13 cellular contexts compared by ENCODE assay signal in the genomic region with DNA sequence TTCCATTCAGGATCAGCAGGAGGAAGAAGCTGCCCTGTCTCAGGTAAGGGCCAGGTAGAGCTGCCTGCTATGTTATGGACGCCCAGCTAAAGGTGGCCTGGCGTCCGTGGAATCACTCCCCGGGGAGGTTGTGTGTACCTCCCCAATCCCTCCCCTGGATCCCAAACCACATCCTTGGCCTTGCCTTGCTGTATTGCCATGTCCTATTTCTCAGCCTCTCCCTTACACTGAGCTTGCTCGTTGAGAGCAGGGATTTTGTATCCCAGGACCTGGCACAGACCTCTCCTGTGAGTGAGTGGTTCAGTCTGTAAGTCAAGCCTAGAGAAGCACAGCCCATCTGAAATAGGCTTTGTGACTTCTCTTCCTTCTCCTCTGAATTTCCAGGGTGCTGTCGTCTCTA. TPM values are rescaled to one million over a fixed set of nuclear protein-coding genes. Genes with fewer than 3 reads are reported as not detected.
A peak's percentile ranks its signal among the peaks of the same experiment; 100 is the strongest.
DNase-seq lines count a peak whose midpoint lies in the region; ATAC-seq and TF ChIP-seq lines count a peak whose summit lies in the region.
"Had no signal": no experiment of that assay in that cellular context is flagged by ENCODE, and none has a peak within 500 bp of the region (broad histone marks: within the 10 kb centered on the region; RNA-seq: fewer than 3 reads in every experiment).

No MANE protein-coding gene starts in this region.

- ATAC-seq in GM21717 (IDR thresholded peaks at IDR 0.05; ENCODE audit: unreplicated experiment) (no peak), HG03280 (IDR thresholded peaks at IDR 0.05; ENCODE audit: unreplicated experiment) (no peak)
- ATAC-seq: activated CD4-positive, CD25-positive, alpha-beta regulatory T cell treated with anti-CD3 and anti-CD28 coated beads, Interleukin-2, amount 50 U/mL, for 24 hours had no signal

- in situ Hi-C loops in GM23248 (cut with MboI) (no loop called here), brain microvascular endothelial cell (cut with HindIII; ENCODE audit: low pct_ligation_motif_present, low sequenced_read_pairs) (no loop called here)

- peak overlapping the region; percentile 95 for H3K27ac ChIP-seq in GM23248
- peak overlapping the region; percentile 96 for H3K27ac ChIP-seq in brain microvascular endothelial cell
- peak overlapping the region; percentile 77 for H3K27ac ChIP-seq in hepatocyte
- H3K27ac ChIP-seq in skeletal muscle tissue (ENCODE audit: low read depth, low read length) = peak overlapping the region; percentile 81
- H3K27ac ChIP-seq: neutrophil had no signal

- TF ChIP-seq CTCF in brain microvascular endothelial cell (IDR thresholded peaks at IDR 0.05; ENCODE audit: low read depth, low read length, missing control alignments) (no peak), hepatocyte (IDR thresholded peaks at IDR 0.05; ENCODE audit: poor library complexity) (no peak)

- H3K27me3 ChIP-seq in GM23248 (replicated peaks; ENCODE audit: insufficient read depth) = no peaks in the 10 kb centered on the region
- no peaks in the 10 kb centered on the region for H3K27me3 ChIP-seq in brain microvascular endothelial cell (replicated peaks)
- no peaks in the 10 kb centered on the region for H3K27me3 ChIP-seq in hepatocyte
- no peaks in the 10 kb centered on the region for H3K27me3 ChIP-seq in skeletal muscle tissue (ENCODE audit: control insufficient read depth in 3 of 3, insufficient read depth in 3 of 3, low read length in 3 of 3)
- H3K27me3 ChIP-seq: neutrophil had no signal

- H3K9me2 ChIP-seq in GM23248 (ENCODE audit: insufficient read depth) (no peaks in the 10 kb centered on the region), hepatocyte (replicated peaks; ENCODE audit: insufficient read depth) (no peaks in the 10 kb centered on the region)

- H3K4me3 ChIP-seq in GM23248 (no peak overlapping the region), brain microvascular endothelial cell (ENCODE audit: low read depth, low read length) (no peak overlapping the region), hepatocyte (no peak overlapping the region), skeletal muscle tissue (ENCODE audit: low read length in 3 of 3) (no peak overlapping the region)

- H3K4me2 ChIP-seq in GM23248 (ENCODE audit: unreplicated experiment) = peak overlapping the region; percentile 16
- no peak overlapping the region for H3K4me2 ChIP-seq in hepatocyte

- no peaks in the 10 kb centered on the region; the same call in 1 of the 2 replicates for H3K36me3 ChIP-seq in GM23248 (ENCODE audit: low read depth)
- peaks cover 6% of the 10 kb centered on the region for H3K36me3 ChIP-seq in brain microvascular endothelial cell (replicated peaks)
- no peaks in the 10 kb centered on the region for H3K36me3 ChIP-seq in hepatocyte (replicated peaks; ENCODE audit: insufficient read depth, low read depth)
- H3K36me3 ChIP-seq in skeletal muscle tissue (ENCODE audit: control insufficient read depth in 3 of 3, insufficient read depth in 3 of 3, low read length in 3 of 3) = no peaks in the 10 kb centered on the region

- H2AFZ ChIP-seq in GM23248 (peak overlapping the region; percentile 55), hepatocyte (no peak overlapping the region)

- DNase-seq in GM23248 (no peak), brain microvascular endothelial cell (no peak), hepatocyte (ENCODE audit: low spot score) (no peak), NCI-H2171 treated with DMSO at 0.1 percent for 48 hours (lab: John Stamatoyannopoulos, UW) (no peak)
- no peak for DNase-seq in activated CD4-positive, alpha-beta T cell treated with anti-CD3 and anti-CD28 coated beads for 1 hour
- DNase-seq: glutamatergic neuron, NCI-H1105, OCI-M1 had no signal

- H3K4me1 ChIP-seq in GM23248 (ENCODE audit: insufficient read depth) = peaks cover 47% of the 10 kb centered on the region
- peaks cover 41% of the 10 kb centered on the region for H3K4me1 ChIP-seq in hepatocyte (ENCODE audit: insufficient read depth)
- peaks cover 24 to 47% (median 29%) of the 10 kb centered on the region in 3 donors for H3K4me1 ChIP-seq in skeletal muscle tissue (ENCODE audit: control insufficient read depth in 3 of 3, insufficient read depth in 3 of 3, low read length in 3 of 3)

- H3K9ac ChIP-seq in GM23248 (peak overlapping the region; percentile 85), skeletal muscle tissue (ENCODE audit: low read depth in 1 of 3, low read length in 3 of 3) (peak overlapping the region in 2 of 3 donors; percentile 28 to 51)

- WGBS in GM23248 (ENCODE audit: low coverage in 1 of 2, low lambda C conversion rate in 2 of 2, missing lambda C conversion rate in 2 of 2), 2 experiments = 30 to 35% methylated on average over 6 of the region's 6 CpGs
- 85% methylated on average over 6 of the region's 6 CpGs for WGBS in hepatocyte (ENCODE audit: low lambda C conversion rate, missing lambda C conversion rate)

- H3K79me2 ChIP-seq in GM23248 (ENCODE audit: insufficient read depth) (no peaks in the 10 kb centered on the region), hepatocyte (no peaks in the 10 kb centered on the region)

- H3F3A ChIP-seq in GM23248 (ENCODE audit: insufficient read depth) = peaks cover 29% of the 10 kb centered on the region

- H4K20me1 ChIP-seq in GM23248 (ENCODE audit: insufficient read depth) = no peaks in the 10 kb centered on the region
- H4K20me1 ChIP-seq in hepatocyte (ENCODE audit: insufficient read depth, poor library complexity, severe bottlenecking) = no peaks in the 10 kb centered on the region

- H3K9me3 ChIP-seq in GM23248 (ENCODE audit: low read depth) (no peaks in the 10 kb centered on the region), hepatocyte (ENCODE audit: low read depth) (no peaks in the 10 kb centered on the region), skeletal muscle tissue (ENCODE audit: control insufficient read depth in 3 of 3, low read length in 3 of 3) (no peaks in the 10 kb centered on the region)
- H3K9me3 ChIP-seq: neutrophil had no signal

RNA-seq across cellular contexts. Expression of a gene that starts 53.9 kb away (rescaled TPM):
- total RNA-seq in GM23248 (2014; rRNA removed; shearing (Covaris generic)) = 6.2 and 7.2 TPM in 2 replicates
- polyA plus RNA-seq in GM23248 (2016; fragmentation: Nextera tagmentation; extraction: Ambion mirVana) (7.9 and 8.6 TPM in 2 replicates), hepatocyte (9.5 TPM in 2 replicates)
- total RNA-seq in hepatocyte (12.7 and 13.4 TPM in 2 replicates), skeletal muscle tissue (12.5 TPM)
